ENCODE assay signal across 1 cellular context in the genomic region with DNA sequence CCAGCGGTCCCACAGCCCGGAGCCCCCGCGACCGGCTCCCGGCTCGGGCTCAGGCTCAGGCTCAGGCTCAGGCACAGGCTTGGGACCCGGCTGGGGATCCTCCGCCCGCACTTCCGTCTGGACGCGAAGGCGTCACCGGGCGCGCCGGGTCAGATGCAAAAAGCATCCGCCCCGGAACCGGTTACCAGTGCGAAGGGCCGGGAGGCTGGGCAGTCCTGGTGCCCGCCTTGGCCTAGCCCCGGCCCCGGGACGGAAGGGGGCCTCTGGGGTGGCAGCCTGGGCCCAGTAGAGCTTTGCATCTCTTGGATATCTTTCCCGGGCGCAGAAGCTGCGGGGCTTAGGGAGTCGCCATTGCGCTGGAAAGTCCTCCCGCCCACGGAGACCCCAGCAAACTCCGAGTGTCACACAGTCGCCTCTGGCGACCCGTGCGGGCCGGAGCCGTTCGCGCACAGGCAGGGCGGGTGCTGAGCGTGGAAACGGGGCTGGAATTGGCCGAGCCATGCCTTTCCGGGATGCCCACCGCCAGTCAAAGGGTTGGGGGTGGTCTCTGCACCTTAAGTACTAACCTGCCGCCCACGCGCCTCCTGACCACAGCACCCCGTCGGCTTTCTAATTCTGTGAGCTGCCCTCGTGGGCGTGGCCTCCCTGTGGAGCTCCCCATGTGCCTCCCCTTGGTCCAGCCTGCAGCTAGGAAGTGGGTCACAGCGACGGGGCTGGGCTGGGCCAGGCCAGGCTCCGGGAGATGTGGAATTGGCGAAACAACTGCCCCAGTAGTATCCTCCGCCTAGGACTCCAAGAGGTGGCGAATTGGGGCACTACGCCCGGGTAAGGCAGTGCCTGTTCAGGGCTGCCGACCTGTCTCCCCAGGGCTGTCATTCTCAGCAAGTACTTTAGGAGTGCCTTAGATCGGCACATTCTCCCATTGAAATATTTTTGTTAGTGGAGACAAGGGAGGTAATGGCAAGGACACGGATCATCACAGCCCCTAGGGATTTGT.
TF ChIP-seq lines count a peak whose summit lies in the region.

A gene (minus strand): TSS at position 119 of the 997 bp plus-strand sequence. CDS start 129 bp downstream, outside the sequence.

TF ChIP-seq in HepG2, 621 proteins besides CTCF, POLR2A, EP300 and RAD21 (continued from another document and continues in another):
- TF ChIP-seq, protein P1, sequence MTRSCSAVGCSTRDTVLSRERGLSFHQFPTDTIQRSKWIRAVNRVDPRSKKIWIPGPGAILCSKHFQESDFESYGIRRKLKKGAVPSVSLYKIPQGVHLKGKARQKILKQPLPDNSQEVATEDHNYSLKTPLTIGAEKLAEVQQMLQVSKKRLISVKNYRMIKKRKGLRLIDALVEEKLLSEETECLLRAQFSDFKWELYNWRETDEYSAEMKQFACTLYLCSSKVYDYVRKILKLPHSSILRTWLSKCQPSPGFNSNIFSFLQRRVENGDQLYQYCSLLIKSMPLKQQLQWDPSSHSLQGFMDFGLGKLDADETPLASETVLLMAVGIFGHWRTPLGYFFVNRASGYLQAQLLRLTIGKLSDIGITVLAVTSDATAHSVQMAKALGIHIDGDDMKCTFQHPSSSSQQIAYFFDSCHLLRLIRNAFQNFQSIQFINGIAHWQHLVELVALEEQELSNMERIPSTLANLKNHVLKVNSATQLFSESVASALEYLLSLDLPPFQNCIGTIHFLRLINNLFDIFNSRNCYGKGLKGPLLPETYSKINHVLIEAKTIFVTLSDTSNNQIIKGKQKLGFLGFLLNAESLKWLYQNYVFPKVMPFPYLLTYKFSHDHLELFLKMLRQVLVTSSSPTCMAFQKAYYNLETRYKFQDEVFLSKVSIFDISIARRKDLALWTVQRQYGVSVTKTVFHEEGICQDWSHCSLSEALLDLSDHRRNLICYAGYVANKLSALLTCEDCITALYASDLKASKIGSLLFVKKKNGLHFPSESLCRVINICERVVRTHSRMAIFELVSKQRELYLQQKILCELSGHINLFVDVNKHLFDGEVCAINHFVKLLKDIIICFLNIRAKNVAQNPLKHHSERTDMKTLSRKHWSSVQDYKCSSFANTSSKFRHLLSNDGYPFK (CRISPR knock-in tag; IDR thresholded peaks at IDR 0.05; ENCODE audit: borderline replicate concordance): peak; percentile 92
- TF ChIP-seq ZSCAN9 (CRISPR knock-in tag; IDR thresholded peaks at IDR 0.05; ENCODE audit: borderline replicate concordance) (peak; percentile 21; the same call in 1 of the 2 replicates), ZFP90 (CRISPR knock-in tag; IDR thresholded peaks at IDR 0.05; ENCODE audit: borderline replicate concordance) (peak; percentile 87), IRF2 (CRISPR knock-in tag; IDR thresholded peaks at IDR 0.05) (peak; percentile 42; the same call in 1 of the 2 replicates), ESRRA (CRISPR knock-in tag; IDR thresholded peaks at IDR 0.05; ENCODE audit: low read depth) (0 out of 2 replicates have a peak, but pooled peaks have one; percentile 72), NFKB2 (CRISPR knock-in tag; IDR thresholded peaks at IDR 0.05; ENCODE audit: borderline replicate concordance) (peak; percentile 51; the same call in 1 of the 2 replicates), ZIK1 (CRISPR knock-in tag; IDR thresholded peaks at IDR 0.05; ENCODE audit: borderline replicate concordance, low read depth) (0 out of 2 replicates have a peak, but pooled peaks have one; percentile 40), FOXK1 (CRISPR knock-in tag; IDR thresholded peaks at IDR 0.05; ENCODE audit: borderline replicate concordance, low read depth) (peak; percentile 61; the same call in 1 of the 2 replicates), ZNF605 (CRISPR knock-in tag; IDR thresholded peaks at IDR 0.05) (0 out of 2 replicates have a peak, but pooled peaks have one; percentile 63), ZMYM4 (CRISPR knock-in tag; IDR thresholded peaks at IDR 0.05) (peak; percentile 89), MIER3 (CRISPR knock-in tag; IDR thresholded peaks at IDR 0.05; ENCODE audit: borderline replicate concordance) (no peak), ZNF563 (CRISPR knock-in tag; IDR thresholded peaks at IDR 0.05) (peak; percentile 24; the same call in 1 of the 2 replicates), HNF4G (IDR thresholded peaks at IDR 0.05; ENCODE audit: borderline replicate concordance, low read depth, low read length) (no peak), HNF4G (CRISPR knock-in tag; IDR thresholded peaks at IDR 0.05; ENCODE audit: borderline replicate concordance, low read depth) (peak; percentile 41; the same call in 1 of the 2 replicates), ZNF607 (CRISPR knock-in tag; IDR thresholded peaks at IDR 0.05; ENCODE audit: borderline replicate concordance) (peak; percentile 64; the same call in 1 of the 2 replicates), ZBTB38 (CRISPR knock-in tag; IDR thresholded peaks at IDR 0.05) (0 out of 2 replicates have a peak, but pooled peaks have one; percentile 7), DMAP1 (CRISPR knock-in tag; IDR thresholded peaks at IDR 0.05) (peak; percentile 93), HOXD1 (CRISPR knock-in tag; IDR thresholded peaks at IDR 0.05) (0 out of 2 replicates have a peak, but pooled peaks have one; percentile 38), MZF1 (CRISPR knock-in tag; IDR thresholded peaks at IDR 0.05; ENCODE audit: borderline replicate concordance) (0 out of 2 replicates have a peak, but pooled peaks have one; percentile 0), SRSF1 (optimal IDR thresholded peaks at IDR 0.05; ENCODE audit: low read depth, low read length) (peak; percentile 91), MYC (CRISPR knock-in tag; IDR thresholded peaks at IDR 0.05; ENCODE audit: borderline replicate concordance) (peak; percentile 72), EED (CRISPR knock-in tag; IDR thresholded peaks at IDR 0.05) (peak; percentile 67; the same call in 1 of the 2 replicates), TAF1 (CRISPR knock-in tag; IDR thresholded peaks at IDR 0.05) (peak; percentile 90), SOX5 (CRISPR knock-in tag; IDR thresholded peaks at IDR 0.05; ENCODE audit: borderline replicate concordance) (no peak), ZNF101 (CRISPR knock-in tag; IDR thresholded peaks at IDR 0.05; ENCODE audit: borderline replicate concordance, low read depth) (no peak), FOXP1 (IDR thresholded peaks at IDR 0.05) (no peak), FOXP1 (CRISPR knock-in tag; IDR thresholded peaks at IDR 0.05) (no peak), ZNF225 (CRISPR knock-in tag; IDR thresholded peaks at IDR 0.05) (peak; percentile 54), NKX3-1 (CRISPR knock-in tag; IDR thresholded peaks at IDR 0.05) (0 out of 2 replicates have a peak, but pooled peaks have one; percentile 22), DNMT1 (CRISPR knock-in tag; IDR thresholded peaks at IDR 0.05) (peak; percentile 41; the same call in 1 of the 2 replicates), KAT7 (CRISPR knock-in tag; IDR thresholded peaks at IDR 0.05; ENCODE audit: borderline replicate concordance) (peak; percentile 61; the same call in 1 of the 2 replicates), KDM2A (CRISPR knock-in tag; IDR thresholded peaks at IDR 0.05; ENCODE audit: borderline replicate concordance, low read depth) (peak; percentile 84), KLF13 (CRISPR knock-in tag; IDR thresholded peaks at IDR 0.05) (peak; percentile 15; the same call in 1 of the 2 replicates), PCBP1 (IDR thresholded peaks at IDR 0.05; ENCODE audit: borderline replicate concordance, low read depth, low read length) (peak; percentile 59; the same call in 1 of the 2 replicates)
- TF ChIP-seq, protein P2, sequence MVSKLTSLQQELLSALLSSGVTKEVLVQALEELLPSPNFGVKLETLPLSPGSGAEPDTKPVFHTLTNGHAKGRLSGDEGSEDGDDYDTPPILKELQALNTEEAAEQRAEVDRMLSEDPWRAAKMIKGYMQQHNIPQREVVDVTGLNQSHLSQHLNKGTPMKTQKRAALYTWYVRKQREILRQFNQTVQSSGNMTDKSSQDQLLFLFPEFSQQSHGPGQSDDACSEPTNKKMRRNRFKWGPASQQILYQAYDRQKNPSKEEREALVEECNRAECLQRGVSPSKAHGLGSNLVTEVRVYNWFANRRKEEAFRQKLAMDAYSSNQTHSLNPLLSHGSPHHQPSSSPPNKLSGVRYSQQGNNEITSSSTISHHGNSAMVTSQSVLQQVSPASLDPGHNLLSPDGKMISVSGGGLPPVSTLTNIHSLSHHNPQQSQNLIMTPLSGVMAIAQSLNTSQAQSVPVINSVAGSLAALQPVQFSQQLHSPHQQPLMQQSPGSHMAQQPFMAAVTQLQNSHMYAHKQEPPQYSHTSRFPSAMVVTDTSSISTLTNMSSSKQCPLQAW (CRISPR knock-in tag; IDR thresholded peaks at IDR 0.05): peak; percentile 58; the same call in 1 of the 2 replicates
- TF ChIP-seq, protein P3, sequence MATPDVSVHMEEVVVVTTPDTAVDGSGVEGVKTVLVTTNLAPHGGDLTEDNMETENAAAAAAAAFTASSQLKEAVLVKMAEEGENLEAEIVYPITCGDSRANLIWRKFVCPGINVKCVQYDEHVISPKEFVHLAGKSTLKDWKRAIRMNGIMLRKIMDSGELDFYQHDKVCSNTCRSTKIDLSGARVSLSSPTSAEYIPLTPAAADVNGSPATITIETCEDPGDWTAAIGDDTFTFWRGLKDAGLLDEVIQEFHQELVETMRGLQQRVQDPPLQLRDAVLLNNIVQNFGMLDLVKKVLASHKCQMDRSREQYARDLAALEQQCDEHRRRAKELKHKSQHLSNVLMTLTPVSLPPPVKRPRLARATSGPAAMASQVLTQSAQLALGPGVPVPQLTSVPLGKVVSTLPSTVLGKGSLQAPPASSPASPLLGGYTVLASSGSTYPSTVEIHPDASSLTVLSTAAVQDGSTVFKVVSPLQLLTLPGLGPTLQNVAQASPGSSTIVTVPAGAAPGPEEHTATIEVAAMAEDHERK (CRISPR knock-in tag; IDR thresholded peaks at IDR 0.05; ENCODE audit: low read depth): peak; percentile 75
- TF ChIP-seq, protein P4, sequence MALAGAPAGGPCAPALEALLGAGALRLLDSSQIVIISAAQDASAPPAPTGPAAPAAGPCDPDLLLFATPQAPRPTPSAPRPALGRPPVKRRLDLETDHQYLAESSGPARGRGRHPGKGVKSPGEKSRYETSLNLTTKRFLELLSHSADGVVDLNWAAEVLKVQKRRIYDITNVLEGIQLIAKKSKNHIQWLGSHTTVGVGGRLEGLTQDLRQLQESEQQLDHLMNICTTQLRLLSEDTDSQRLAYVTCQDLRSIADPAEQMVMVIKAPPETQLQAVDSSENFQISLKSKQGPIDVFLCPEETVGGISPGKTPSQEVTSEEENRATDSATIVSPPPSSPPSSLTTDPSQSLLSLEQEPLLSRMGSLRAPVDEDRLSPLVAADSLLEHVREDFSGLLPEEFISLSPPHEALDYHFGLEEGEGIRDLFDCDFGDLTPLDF (CRISPR knock-in tag; IDR thresholded peaks at IDR 0.05): no peak; the same call in 1 of the 2 replicates
- TF ChIP-seq, protein P5, sequence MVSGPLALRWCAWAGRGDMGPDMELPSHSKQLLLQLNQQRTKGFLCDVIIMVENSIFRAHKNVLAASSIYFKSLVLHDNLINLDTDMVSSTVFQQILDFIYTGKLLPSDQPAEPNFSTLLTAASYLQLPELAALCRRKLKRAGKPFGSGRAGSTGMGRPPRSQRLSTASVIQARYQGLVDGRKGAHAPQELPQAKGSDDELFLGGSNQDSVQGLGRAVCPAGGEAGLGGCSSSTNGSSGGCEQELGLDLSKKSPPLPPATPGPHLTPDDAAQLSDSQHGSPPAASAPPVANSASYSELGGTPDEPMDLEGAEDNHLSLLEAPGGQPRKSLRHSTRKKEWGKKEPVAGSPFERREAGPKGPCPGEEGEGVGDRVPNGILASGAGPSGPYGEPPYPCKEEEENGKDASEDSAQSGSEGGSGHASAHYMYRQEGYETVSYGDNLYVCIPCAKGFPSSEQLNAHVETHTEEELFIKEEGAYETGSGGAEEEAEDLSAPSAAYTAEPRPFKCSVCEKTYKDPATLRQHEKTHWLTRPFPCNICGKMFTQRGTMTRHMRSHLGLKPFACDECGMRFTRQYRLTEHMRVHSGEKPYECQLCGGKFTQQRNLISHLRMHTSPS (CRISPR knock-in tag; IDR thresholded peaks at IDR 0.05; ENCODE audit: low read depth): peak; percentile 83
- TF ChIP-seq, protein P6, sequence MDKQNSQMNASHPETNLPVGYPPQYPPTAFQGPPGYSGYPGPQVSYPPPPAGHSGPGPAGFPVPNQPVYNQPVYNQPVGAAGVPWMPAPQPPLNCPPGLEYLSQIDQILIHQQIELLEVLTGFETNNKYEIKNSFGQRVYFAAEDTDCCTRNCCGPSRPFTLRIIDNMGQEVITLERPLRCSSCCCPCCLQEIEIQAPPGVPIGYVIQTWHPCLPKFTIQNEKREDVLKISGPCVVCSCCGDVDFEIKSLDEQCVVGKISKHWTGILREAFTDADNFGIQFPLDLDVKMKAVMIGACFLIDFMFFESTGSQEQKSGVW (CRISPR knock-in tag; IDR thresholded peaks at IDR 0.05; ENCODE audit: borderline replicate concordance): 0 out of 2 replicates have a peak, but pooled peaks have one; percentile 37
- TF ChIP-seq, protein P7, sequence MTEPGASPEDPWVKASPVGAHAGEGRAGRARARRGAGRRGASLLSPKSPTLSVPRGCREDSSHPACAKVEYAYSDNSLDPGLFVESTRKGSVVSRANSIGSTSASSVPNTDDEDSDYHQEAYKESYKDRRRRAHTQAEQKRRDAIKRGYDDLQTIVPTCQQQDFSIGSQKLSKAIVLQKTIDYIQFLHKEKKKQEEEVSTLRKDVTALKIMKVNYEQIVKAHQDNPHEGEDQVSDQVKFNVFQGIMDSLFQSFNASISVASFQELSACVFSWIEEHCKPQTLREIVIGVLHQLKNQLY (CRISPR knock-in tag; IDR thresholded peaks at IDR 0.05): no peak
- TF ChIP-seq, protein P8, sequence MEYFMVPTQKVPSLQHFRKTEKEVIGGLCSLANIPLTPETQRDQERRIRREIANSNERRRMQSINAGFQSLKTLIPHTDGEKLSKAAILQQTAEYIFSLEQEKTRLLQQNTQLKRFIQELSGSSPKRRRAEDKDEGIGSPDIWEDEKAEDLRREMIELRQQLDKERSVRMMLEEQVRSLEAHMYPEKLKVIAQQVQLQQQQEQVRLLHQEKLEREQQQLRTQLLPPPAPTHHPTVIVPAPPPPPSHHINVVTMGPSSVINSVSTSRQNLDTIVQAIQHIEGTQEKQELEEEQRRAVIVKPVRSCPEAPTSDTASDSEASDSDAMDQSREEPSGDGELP (IDR thresholded peaks at IDR 0.05; ENCODE audit: borderline replicate concordance, low read depth): peak; percentile 67; the same call in 1 of the 2 replicates
- TF ChIP-seq, protein P9, sequence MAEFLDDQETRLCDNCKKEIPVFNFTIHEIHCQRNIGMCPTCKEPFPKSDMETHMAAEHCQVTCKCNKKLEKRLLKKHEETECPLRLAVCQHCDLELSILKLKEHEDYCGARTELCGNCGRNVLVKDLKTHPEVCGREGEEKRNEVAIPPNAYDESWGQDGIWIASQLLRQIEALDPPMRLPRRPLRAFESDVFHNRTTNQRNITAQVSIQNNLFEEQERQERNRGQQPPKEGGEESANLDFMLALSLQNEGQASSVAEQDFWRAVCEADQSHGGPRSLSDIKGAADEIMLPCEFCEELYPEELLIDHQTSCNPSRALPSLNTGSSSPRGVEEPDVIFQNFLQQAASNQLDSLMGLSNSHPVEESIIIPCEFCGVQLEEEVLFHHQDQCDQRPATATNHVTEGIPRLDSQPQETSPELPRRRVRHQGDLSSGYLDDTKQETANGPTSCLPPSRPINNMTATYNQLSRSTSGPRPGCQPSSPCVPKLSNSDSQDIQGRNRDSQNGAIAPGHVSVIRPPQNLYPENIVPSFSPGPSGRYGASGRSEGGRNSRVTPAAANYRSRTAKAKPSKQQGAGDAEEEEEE (CRISPR knock-in tag; IDR thresholded peaks at IDR 0.05; ENCODE audit: borderline replicate concordance): no peak
- TF ChIP-seq, protein P10, sequence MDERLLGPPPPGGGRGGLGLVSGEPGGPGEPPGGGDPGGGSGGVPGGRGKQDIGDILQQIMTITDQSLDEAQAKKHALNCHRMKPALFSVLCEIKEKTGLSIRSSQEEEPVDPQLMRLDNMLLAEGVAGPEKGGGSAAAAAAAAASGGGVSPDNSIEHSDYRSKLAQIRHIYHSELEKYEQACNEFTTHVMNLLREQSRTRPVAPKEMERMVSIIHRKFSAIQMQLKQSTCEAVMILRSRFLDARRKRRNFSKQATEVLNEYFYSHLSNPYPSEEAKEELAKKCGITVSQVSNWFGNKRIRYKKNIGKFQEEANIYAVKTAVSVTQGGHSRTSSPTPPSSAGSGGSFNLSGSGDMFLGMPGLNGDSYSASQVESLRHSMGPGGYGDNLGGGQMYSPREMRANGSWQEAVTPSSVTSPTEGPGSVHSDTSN (CRISPR knock-in tag; IDR thresholded peaks at IDR 0.05): no peak
